ENCODE assay signal across 16 cellular contexts in the genomic region with DNA sequence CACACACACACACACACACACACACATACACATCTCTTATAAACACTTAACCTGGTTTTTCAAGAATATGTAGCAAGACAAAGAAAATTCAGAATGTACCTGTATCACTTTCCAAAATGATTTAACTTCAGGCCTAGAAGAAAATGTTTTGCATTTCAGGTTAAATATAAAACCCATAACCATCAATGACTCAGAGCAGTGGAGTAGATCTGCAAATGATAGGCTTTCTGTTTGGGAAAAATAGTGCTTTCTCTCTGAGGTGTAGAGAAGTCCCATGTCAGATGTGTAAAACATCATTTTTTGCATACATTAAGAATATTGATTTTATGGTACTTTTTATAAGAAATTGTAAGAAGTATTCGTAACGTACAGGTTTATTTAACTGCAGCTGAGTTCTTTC.
"Had no signal": no experiment of that assay in that cellular context is flagged by ENCODE, and none has a peak within 500 bp of the region (broad histone marks: within the 10 kb centered on the region; RNA-seq: fewer than 3 reads in every experiment).

No MANE protein-coding gene starts in this region.

- H3K4me1 ChIP-seq: gastrocnemius medialis, stomach, testis, upper lobe of right lung had no signal

- ATAC-seq: activated T-cell treated with anti-CD3 and anti-CD28 coated beads, Interleukin-2, amount 50 U/mL, for 4 hours; gastrocnemius medialis; left lobe of liver; pancreas; upper lobe of right lung had no signal

- H3K9me3 ChIP-seq: gastrocnemius medialis, pancreas, stomach, testis, upper lobe of right lung had no signal

- H3K36me3 ChIP-seq: gastrocnemius medialis, neural progenitor cell, pancreas, stomach, upper lobe of right lung had no signal

- H3K9ac ChIP-seq: neural progenitor cell had no signal

- H3K4me3 ChIP-seq: gastrocnemius medialis, neural progenitor cell, pancreas, stomach, testis, upper lobe of right lung had no signal

- H3K27me3 ChIP-seq: gastrocnemius medialis, neural progenitor cell, pancreas, stomach, testis, upper lobe of right lung had no signal

- DNase-seq: activated CD4-positive, alpha-beta memory T cell treated with anti-CD3 and anti-CD28 coated beads, Interleukin-2, amount 10 ng/mL, durations not matched to agents 7 days and 5 days; activated CD4-positive, alpha-beta T cell treated with anti-CD3 and anti-CD28 coated beads for 4 hours; activated effector memory CD4-positive, alpha-beta T cell treated with Interleukin-2 at 50 U/mL for 16 hours; activated naive CD4-positive, alpha-beta T cell treated with anti-CD3 and anti-CD28 coated beads, Interleukin-2, amount 50 U/mL, for 16 hours; activated T-cell treated with anti-CD3 and anti-CD28 coated beads, Interleukin-2, amount 50 U/mL, for 4 hours; gastrocnemius medialis; islet precursor cell; naive B cell; pancreas; stimulated activated CD4-positive, alpha-beta T cell treated with anti-CD3 and anti-CD28 coated beads, Interleukin-1b, Interleukin-23, amount 100 ng/mL, for 48 hours; stomach; testis; upper lobe of right lung had no signal

- H3K4me2 ChIP-seq: neural progenitor cell had no signal

- H3K27ac ChIP-seq: epithelial cell of prostate, gastrocnemius medialis, neural progenitor cell, pancreas, stomach, testis, upper lobe of right lung had no signal

- FAIRE-seq: pancreas had no signal

- H2AFZ ChIP-seq: neural progenitor cell had no signal
